In the genomic region with DNA sequence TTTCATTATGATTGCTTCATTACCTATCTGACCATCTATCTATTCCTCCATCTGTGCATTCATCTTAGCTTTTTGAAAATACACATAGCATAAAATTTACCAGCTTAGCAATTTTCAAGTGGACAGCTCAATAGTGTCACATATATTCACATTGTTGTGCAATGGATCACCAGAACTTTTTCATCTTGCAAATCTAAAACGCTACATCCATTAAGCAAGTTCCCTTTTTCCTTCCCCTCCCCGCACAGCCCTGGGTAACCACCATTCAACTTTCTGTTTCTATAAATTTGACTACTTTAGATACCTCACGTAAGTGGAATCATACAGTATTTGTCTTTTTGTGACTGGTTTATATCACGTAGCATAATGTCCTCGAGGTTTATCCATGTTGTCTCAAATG, we compare ENCODE assay signal across 18 cellular contexts.
DNase-seq lines count a peak whose midpoint lies in the region; ATAC-seq and TF ChIP-seq lines count a peak whose summit lies in the region.
"Had no signal": no experiment of that assay in that cellular context is flagged by ENCODE, and none has a peak within 500 bp of the region (broad histone marks: within the 10 kb centered on the region; RNA-seq: fewer than 3 reads in every experiment).

No MANE protein-coding gene starts in this region.

- no peak for TF ChIP-seq POLR2A in lower leg skin (IDR thresholded peaks at IDR 0.05)

- DNase-seq in right atrium auricular region (ENCODE audit: low spot score) (peak; percentile 58), Right ventricle myocardium inferior (ENCODE audit: missing footprints) (no peak), OCI-LY7 (ENCODE audit: low spot score) (peak; percentile 39), activated gamma-delta T cell (lab: John Stamatoyannopoulos, UW) (no peak), GM13977 (ENCODE audit: low spot score) (no peak), lower leg skin (ENCODE audit: low spot score in 2 of 2) (no peak)
- DNase-seq: 8988T; activated CD4-positive, alpha-beta T cell treated with anti-CD3 and anti-CD28 coated beads for 1 hour; activated naive CD8-positive, alpha-beta T cell treated with anti-CD3 and anti-CD28 coated beads for 36 hours; effector memory CD8-positive, alpha-beta T cell; foreskin fibroblast; GDM1; NCI-H1105; PC-3 had no signal

- POLR2A ChIA-PET in OCI-LY7 (lab: Charles Lee): interaction anchor here (0.6 to 1.7 kb wide), 12 partner anchors 10 to 130 kb away, joined by 3 to 8 read pairs (median 4); no protein-coding TSS in a partner anchor

- H3K4me3 ChIP-seq in right atrium auricular region (no peak overlapping the region), OCI-LY7 (ENCODE audit: low read depth, low read length, poor library complexity, severe bottlenecking) (peak overlapping the region; percentile 37), lower leg skin (ENCODE audit: low read depth, poor library complexity, severe bottlenecking) (no peak overlapping the region)
- H3K4me3 ChIP-seq: cardiac muscle cell, skin epidermis had no signal

- no peaks in the 10 kb centered on the region for H4K20me1 ChIP-seq in OCI-LY7 (ENCODE audit: insufficient read depth, low read length)

- no TSS peak for BruUV-seq in OCI-LY7 (replicated peaks; lab: Mats Ljungman, UMichigan)

- peak overlapping the region; percentile 85; the same call in 1 of the 2 replicates for H2AFZ ChIP-seq in OCI-LY7 (ENCODE audit: low read length)

- H3K9me2 ChIP-seq in OCI-LY7 (ENCODE audit: insufficient read depth, low read length): no peaks in the 10 kb centered on the region

- H3K4me1 ChIP-seq in right atrium auricular region (no peaks in the 10 kb centered on the region), OCI-LY7 (ENCODE audit: insufficient read depth, low read length, poor library complexity, severe bottlenecking) (peaks cover 61% of the 10 kb centered on the region)

- peak overlapping the region; percentile 62 for H3K4me2 ChIP-seq in OCI-LY7 (ENCODE audit: low read length)

- intact Hi-C loops in Right ventricle myocardium inferior (cut with DNase I) (no loop called here), OCI-LY7 (cut with micrococcal nuclease; ENCODE audit: unreplicated experiment) (loop anchor here (1.0 to 2.0 kb wide), 2 partner anchors 17 to 78 kb away; a partner anchor contains a TSS), lower leg skin (cut with DNase I; ENCODE audit: low total_unique reads) (no loop called here)

- H3K9me3 ChIP-seq in right atrium auricular region (no peaks in the 10 kb centered on the region), OCI-LY7 (ENCODE audit: low read length) (peaks cover 7% of the 10 kb centered on the region; the same call in 1 of the 2 replicates)

- H3K27me3 ChIP-seq in right atrium auricular region: no peaks in the 10 kb centered on the region
- H3K27me3 ChIP-seq: cardiac muscle cell had no signal

- H3K27ac ChIP-seq in right atrium auricular region: no peak overlapping the region
- H3K27ac ChIP-seq in OCI-LY7 (ENCODE audit: low read depth, low read length, poor library complexity, severe bottlenecking): peak overlapping the region; percentile 55
- H3K27ac ChIP-seq: cardiac muscle cell, skin epidermis had no signal

- in situ Hi-C loops in GM13977 (cut with MboI; ENCODE audit: low pct_unique_long_range_greater_than_20kb, low sequenced_read_pairs, unreplicated experiment): no loop called here

- WGBS in lower leg skin, 2 donors: 81 to 87% methylated on average over 5 of the region's 5 CpGs

- no peak for TF ChIP-seq CTCF in right atrium auricular region (IDR thresholded peaks at IDR 0.05)
- no peak for TF ChIP-seq CTCF in OCI-LY7 (conservative IDR thresholded peaks at IDR 0.05; ENCODE audit: low read length)
- TF ChIP-seq CTCF in GM13977 (IDR thresholded peaks at IDR 0.05; ENCODE audit: extremely low read depth, insufficient read depth, missing control alignments): no peak
- no peak for TF ChIP-seq CTCF in lower leg skin (IDR thresholded peaks at IDR 0.05)

- ATAC-seq in Right ventricle myocardium inferior: no peak
- peak; percentile 49 for ATAC-seq in HG03280 (IDR thresholded peaks at IDR 0.05; ENCODE audit: unreplicated experiment)
- no peak for ATAC-seq in HG03196 (IDR thresholded peaks at IDR 0.05; ENCODE audit: unreplicated experiment)
- ATAC-seq: effector memory CD8-positive, alpha-beta T cell; PC-3 had no signal

- CTCF ChIA-PET in OCI-LY7 (lab: Charles Lee; ENCODE audit: unreplicated experiment): no interaction called here

- H3K36me3 ChIP-seq in right atrium auricular region (no peaks in the 10 kb centered on the region), OCI-LY7 (ENCODE audit: insufficient read depth, low read length) (no peaks in the 10 kb centered on the region)
- H3K36me3 ChIP-seq: cardiac muscle cell had no signal

- H3K79me2 ChIP-seq in OCI-LY7 (ENCODE audit: insufficient read depth, low read depth, low read length): no peaks in the 10 kb centered on the region

Comparison
In these comparisons a context has a peak if more than half of its experiments do, and no peak if none do; other contexts are left out.
1. DNase-seq: peak in right atrium auricular region (single experiment) and OCI-LY7 (single experiment); none in Right ventricle myocardium inferior (single experiment), activated gamma-delta T cell (single experiment), GM13977 (single experiment) and lower leg skin (0 of 2).